14 cellular contexts compared by ENCODE assay signal in the genomic region with DNA sequence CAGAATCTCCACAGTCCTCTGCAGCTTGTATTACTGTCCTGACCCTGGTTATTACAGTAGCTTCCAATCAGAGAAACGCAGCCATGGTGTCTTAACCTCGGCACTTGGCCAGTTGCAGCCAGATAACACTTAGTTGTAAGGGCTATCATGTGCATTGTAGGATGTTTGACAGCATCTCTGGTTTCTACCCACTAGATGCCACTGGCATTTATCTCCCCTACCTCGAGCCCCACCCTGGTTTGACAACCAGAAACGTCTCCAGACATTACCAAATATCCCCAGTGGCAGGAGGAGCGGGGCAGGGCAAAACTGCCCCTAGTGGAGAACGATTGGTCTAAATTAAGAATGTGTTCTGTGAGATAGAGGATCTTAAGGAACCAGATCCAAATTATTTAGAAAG. TPM values are rescaled to one million over a fixed set of nuclear protein-coding genes. Genes with fewer than 3 reads are reported as not detected.
DNase-seq lines count a peak whose midpoint lies in the region; ATAC-seq and TF ChIP-seq lines count a peak whose summit lies in the region.
"Had no signal": no experiment of that assay in that cellular context is flagged by ENCODE, and none has a peak within 500 bp of the region (broad histone marks: within the 10 kb centered on the region; RNA-seq: fewer than 3 reads in every experiment).

No MANE protein-coding gene starts in this region.

- peak overlapping the region; percentile 77 for H3K4me2 ChIP-seq in HCT116 (ENCODE audit: low read length)
- no peak overlapping the region for H3K4me2 ChIP-seq in mesenchymal stem cell (ENCODE audit: low read length, poor library complexity, severe bottlenecking)

- no peak for TF ChIP-seq CTCF in Calu3 (IDR thresholded peaks at IDR 0.05; ENCODE audit: unreplicated experiment)
- TF ChIP-seq CTCF in HCT116 (IDR thresholded peaks at IDR 0.05 in 2 of 3, conservative IDR thresholded peaks at IDR 0.05 in 1 of 3; ENCODE audit: borderline replicate concordance in 1 of 3, insufficient read depth in 1 of 3, low read depth in 2 of 3, low read length in 2 of 3), result peak in 2 of 3 experiments; percentile 31 to 50; a peak in 3 of 6 replicates
- peak; percentile 34 for TF ChIP-seq CTCF in brain microvascular endothelial cell (IDR thresholded peaks at IDR 0.05; ENCODE audit: low read depth, low read length, missing control alignments)

- CTCF ChIA-PET in Calu3 (lab: Charles Lee) (interaction anchor here (1.5 kb wide), 1 partner anchor 87 kb away, joined by 7 read pairs; no protein-coding TSS in a partner anchor), HCT116 (lab: Charles Lee) (interaction anchor here (0.9 to 1.0 kb wide), 2 partner anchors 21 to 86 kb away, joined by 3 read pairs; no protein-coding TSS in a partner anchor)

- no peaks in the 10 kb centered on the region for H3K9me3 Mint-ChIP-seq in Calu3 (ENCODE audit: low read depth, unreplicated experiment)

- H3K9me2 ChIP-seq in HCT116 (ENCODE audit: insufficient read depth), result no peaks in the 10 kb centered on the region

- H2AFZ ChIP-seq in HCT116 (ENCODE audit: low read depth, low read length, poor library complexity, severe bottlenecking) (no peak overlapping the region), mesenchymal stem cell (ENCODE audit: low read depth, low read length) (no peak overlapping the region)

- H3K36me3 ChIP-seq in HCT116 (ENCODE audit: control insufficient read depth in 1 of 2, insufficient read depth in 2 of 2, low read length in 2 of 2) (0 out of 4 replicates have a peak, but pooled peaks cover 0 to 3% of the 10 kb centered on the region in 2 experiments), brain microvascular endothelial cell (replicated peaks) (no peaks in the 10 kb centered on the region), mesenchymal stem cell (ENCODE audit: control insufficient read depth in 1 of 2, insufficient read depth in 2 of 2, low read depth in 1 of 2, low read length in 2 of 2) (no peaks in the 10 kb centered on the region)
- H3K36me3 ChIP-seq: ovary had no signal

- peak overlapping the region in 1 of 2 experiments; percentile 1 for H3K18ac ChIP-seq in mesenchymal stem cell (ENCODE audit: low read depth in 1 of 2, low read length in 2 of 2)

- WGBS in mesenchymal stem cell, result 89% methylated on average over 2 of the region's 6 CpGs

- peaks cover 92% of the 10 kb centered on the region for H3K79me2 ChIP-seq in HCT116 (ENCODE audit: insufficient read depth, low read length)

- H3K14ac ChIP-seq in mesenchymal stem cell (ENCODE audit: low read length in 2 of 2), result no peak overlapping the region

- H3K27ac ChIP-seq in HCT116 (ENCODE audit: low read depth, low read length) (peak overlapping the region; percentile 6; the same call in 1 of the 2 replicates), brain microvascular endothelial cell (no peak overlapping the region), mesenchymal stem cell (ENCODE audit: low read length, poor library complexity, severe bottlenecking) (no peak overlapping the region)
- H3K27ac ChIP-seq: ovary had no signal

- H3K9me3 ChIP-seq in HCT116 (ENCODE audit: control insufficient read depth in 1 of 2, insufficient read depth in 1 of 2, low read depth in 1 of 2, low read length in 2 of 2) (no peaks in the 10 kb centered on the region), mesenchymal stem cell (ENCODE audit: control insufficient read depth, low read length) (no peaks in the 10 kb centered on the region)
- H3K9me3 ChIP-seq: ovary had no signal

- TF ChIP-seq RAD21 in HCT116 (IDR thresholded peaks at IDR 0.05; ENCODE audit: low read depth), result no peak

- H3K27ac Mint-ChIP-seq in Calu3 (ENCODE audit: unreplicated experiment), result peak overlapping the region; percentile 99
- H3K27ac Mint-ChIP-seq: activated CD4-positive, alpha-beta T cell treated with anti-CD3 and anti-CD28 coated beads for 36 hours had no signal

- H4K91ac ChIP-seq in mesenchymal stem cell (ENCODE audit: low read length), result peak overlapping the region; percentile 50

- BruUV-seq in Calu3 (replicated peaks; lab: Mats Ljungman, UMichigan) (no TSS peak), HCT116 (replicated peaks; lab: Mats Ljungman, UMichigan) (no TSS peak)

- peak overlapping the region; percentile 10 for H3K4me3 Mint-ChIP-seq in Calu3 (ENCODE audit: low read depth, unreplicated experiment)
- H3K4me3 Mint-ChIP-seq: activated CD4-positive, alpha-beta T cell treated with anti-CD3 and anti-CD28 coated beads for 36 hours had no signal

- no peak for TF ChIP-seq POLR2A in HCT116 (IDR thresholded peaks at IDR 0.05; ENCODE audit: borderline replicate concordance, extremely low read depth, insufficient read depth, insufficient read length)

- no peak overlapping the region for H3K23ac ChIP-seq in mesenchymal stem cell (ENCODE audit: low read length in 2 of 2)

- no peak overlapping the region for H2BK12ac ChIP-seq in mesenchymal stem cell (ENCODE audit: low read length in 2 of 2)

- no peak overlapping the region for H3K4ac ChIP-seq in mesenchymal stem cell (ENCODE audit: low read depth in 1 of 2, low read length in 2 of 2)

- POLR2A ChIA-PET in HCT116 (lab: Charles Lee), result no interaction called here

- intact Hi-C loops in Calu3 (cut with micrococcal nuclease; ENCODE audit: unreplicated experiment) (loop anchor here (5.0 kb wide), 1 partner anchor 244 kb away; no protein-coding TSS in a partner anchor), HCT116 (cut with micrococcal nuclease) (loop anchor here (5.0 kb wide), 2 partner anchors 409 to 514 kb away; partner anchors contain the start of gene DSC2)

- no peak overlapping the region for H2BK120ac ChIP-seq in mesenchymal stem cell (ENCODE audit: low read depth, low read length)

- no peak overlapping the region for H2BK15ac ChIP-seq in mesenchymal stem cell (ENCODE audit: low read depth, poor library complexity, severe bottlenecking)

- no peaks in the 10 kb centered on the region; the same call in 1 of the 2 replicates for H4K20me1 ChIP-seq in HCT116 (ENCODE audit: insufficient read depth)

- H3K4me3 ChIP-seq in HCT116 (replicated peaks in 1 of 2; ENCODE audit: low read depth in 1 of 2, low read length in 2 of 2), result no peak overlapping the region
- H3K4me3 ChIP-seq in brain microvascular endothelial cell (ENCODE audit: low read depth, low read length), result no peak overlapping the region
- no peak overlapping the region for H3K4me3 ChIP-seq in mesenchymal stem cell (ENCODE audit: insufficient read depth in 1 of 2, low read depth in 1 of 2, low read length in 2 of 2)
- H3K4me3 ChIP-seq: ovary had no signal

- no peak overlapping the region for H4K8ac ChIP-seq in mesenchymal stem cell (ENCODE audit: low read length)

- no peak for ATAC-seq in HCT116
- ATAC-seq in GM21825 (IDR thresholded peaks at IDR 0.05; ENCODE audit: unreplicated experiment), result no peak
- ATAC-seq: activated CD4-positive, alpha-beta T cell treated with anti-CD3 and anti-CD28 coated beads for 36 hours had no signal

- in situ Hi-C loops in brain microvascular endothelial cell (cut with HindIII; ENCODE audit: low pct_ligation_motif_present, low sequenced_read_pairs), result no loop called here

- H2AK5ac ChIP-seq in mesenchymal stem cell (ENCODE audit: low read length, severe bottlenecking), result no peak overlapping the region

- peaks cover 19% of the 10 kb centered on the region for H3K79me1 ChIP-seq in mesenchymal stem cell (replicated peaks; ENCODE audit: low read length, poor library complexity, severe bottlenecking)

- no peaks in the 10 kb centered on the region for H3K27me3 Mint-ChIP-seq in Calu3 (ENCODE audit: unreplicated experiment)

- peaks cover 31% of the 10 kb centered on the region for H3K36me3 Mint-ChIP-seq in Calu3 (ENCODE audit: insufficient read depth, unreplicated experiment)

- RAD21 ChIA-PET in HCT116 (lab: Charles Lee; ENCODE audit: low non-redundant PET in 1 of 2, low total read pairs in 2 of 2, uncharacterized antibody in 2 of 2, unreplicated experiment in 2 of 2), result no interaction called here

- H3K4me1 ChIP-seq in HCT116 (ENCODE audit: control insufficient read depth in 1 of 2, insufficient read depth in 2 of 2, low read length in 2 of 2) (peaks cover 57 to 60% of the 10 kb centered on the region in 2 experiments), mesenchymal stem cell (ENCODE audit: control insufficient read depth, insufficient read depth, low read depth, low read length) (peaks cover 8% of the 10 kb centered on the region)

- H2BK5ac ChIP-seq in mesenchymal stem cell (ENCODE audit: low read depth, low read length, poor library complexity, severe bottlenecking), result no peak overlapping the region

- H3K9ac ChIP-seq in HCT116 (ENCODE audit: low read length) (peak overlapping the region; percentile 49), mesenchymal stem cell (ENCODE audit: low read length) (no peak overlapping the region)

- no peak for DNase-seq in Calu3
- DNase-seq in HCT116 (ENCODE audit: low read depth, low spot score), result no peak
- DNase-seq in brain microvascular endothelial cell, result no peak
- DNase-seq in mesenchymal stem cell, result no peak
- no peak for DNase-seq in DMS 273 (lab: John Stamatoyannopoulos, UW; ENCODE audit: unreplicated experiment)
- no peak for DNase-seq in HT-29 (ENCODE audit: low spot score)
- DNase-seq in medulla oblongata (ENCODE audit: extremely low spot score), result no peak
- DNase-seq: activated CD4-positive, alpha-beta T cell treated with anti-CD3 and anti-CD28 coated beads for 36 hours; DMS79 treated with DMSO at 0.1 percent for 48 hours; NCI-H187 treated with DMSO at 0.1 percent for 48 hours; ovary; stimulated activated CD8-positive, alpha-beta memory T cell treated with anti-CD3 and anti-CD28 coated beads, Interleukin-4, amount 100 ng/mL, for 48 hours; SW 1271 had no signal

- H3K4me1 Mint-ChIP-seq in Calu3 (ENCODE audit: low read depth, unreplicated experiment), result peaks cover 60% of the 10 kb centered on the region
- H3K4me1 Mint-ChIP-seq: activated CD4-positive, alpha-beta T cell treated with anti-CD3 and anti-CD28 coated beads for 36 hours had no signal

- H3K27me3 ChIP-seq in HCT116 (ENCODE audit: insufficient read depth, low read length), result no peaks in the 10 kb centered on the region
- no peaks in the 10 kb centered on the region for H3K27me3 ChIP-seq in brain microvascular endothelial cell (replicated peaks)
- no peaks in the 10 kb centered on the region for H3K27me3 ChIP-seq in mesenchymal stem cell (ENCODE audit: control insufficient read depth in 1 of 2, insufficient read depth in 1 of 2, low read length in 2 of 2)
- H3K27me3 ChIP-seq: ovary had no signal

TF ChIP-seq in HCT116, 20 proteins besides CTCF, POLR2A, EP300 and RAD21:
- TF ChIP-seq CBX3 (IDR thresholded peaks at IDR 0.05; ENCODE audit: low read depth) (no peak; the same call in 1 of the 2 replicates), SP1 (IDR thresholded peaks at IDR 0.05; ENCODE audit: low read depth) (0 out of 2 replicates have a peak, but pooled peaks have one; percentile 2)

RNA-seq across cellular contexts. Expression of gene DSG2, which starts 13.1 kb away (rescaled TPM):
- 194 and 196 TPM in 2 replicates for total RNA-seq in Calu3 (2022)
- 123 TPM for total RNA-seq in HCT116 (2021; ENCODE audit: unreplicated experiment)
- polyA plus RNA-seq in HCT116 (2012), result 69.2 and 81.4 TPM in 2 replicates
- polyA plus RNA-seq in mesenchymal stem cell (2013, experiment 1 of 2), result 61.3 TPM
- polyA plus RNA-seq in mesenchymal stem cell (2013, experiment 2 of 2), result 62.5 TPM
- 16.5 and 17.8 TPM in 2 replicates for total RNA-seq in HT-29 (2014; rRNA removed; shearing (Covaris generic))
